ENCODE assay signal across 11 cellular contexts in genomic region chr2:108909917-108910515, GRCh38.
"Had no signal": no experiment of that assay in that cellular context is flagged by ENCODE, and none has a peak within 500 bp of the region (broad histone marks: within the 10 kb centered on the region; RNA-seq: fewer than 3 reads in every experiment).

No MANE protein-coding gene starts in this region.

- H3K36me3 Mint-ChIP-seq: activated CD4-positive, alpha-beta memory T cell treated with anti-CD3 and anti-CD28 coated beads for 36 hours; activated naive CD8-positive, alpha-beta T cell treated with anti-CD3 and anti-CD28 coated beads, Interleukin-2, amount 10 ng/mL, durations not matched to agents 7 days and 5 days; natural killer cell treated with Interleukin-12 subunit alpha and Interleukin-12 subunit beta and Interleukin-15 and Interleukin-18, amount 100 ng/mL, for 72 hours had no signal

- H3K27ac ChIP-seq: sigmoid colon had no signal

- H3K27ac Mint-ChIP-seq: activated CD4-positive, alpha-beta memory T cell treated with anti-CD3 and anti-CD28 coated beads for 36 hours; activated naive CD8-positive, alpha-beta T cell treated with anti-CD3 and anti-CD28 coated beads, Interleukin-2, amount 10 ng/mL, durations not matched to agents 7 days and 5 days; natural killer cell treated with Interleukin-12 subunit alpha and Interleukin-12 subunit beta and Interleukin-15 and Interleukin-18, amount 100 ng/mL, for 72 hours had no signal

- H3K4me1 Mint-ChIP-seq: activated naive CD8-positive, alpha-beta T cell treated with anti-CD3 and anti-CD28 coated beads, Interleukin-2, amount 10 ng/mL, durations not matched to agents 7 days and 5 days had no signal

- H3K4me3 Mint-ChIP-seq: activated CD4-positive, alpha-beta memory T cell treated with anti-CD3 and anti-CD28 coated beads for 36 hours; activated naive CD8-positive, alpha-beta T cell treated with anti-CD3 and anti-CD28 coated beads, Interleukin-2, amount 10 ng/mL, durations not matched to agents 7 days and 5 days; natural killer cell treated with Interleukin-12 subunit alpha and Interleukin-12 subunit beta and Interleukin-15 and Interleukin-18, amount 100 ng/mL, for 72 hours had no signal

- H3K27me3 Mint-ChIP-seq: activated CD4-positive, alpha-beta memory T cell treated with anti-CD3 and anti-CD28 coated beads for 36 hours; activated naive CD8-positive, alpha-beta T cell treated with anti-CD3 and anti-CD28 coated beads, Interleukin-2, amount 10 ng/mL, durations not matched to agents 7 days and 5 days had no signal

- DNase-seq: activated CD4-positive, alpha-beta memory T cell treated with anti-CD3 and anti-CD28 coated beads for 36 hours; activated CD4-positive, alpha-beta T cell treated with anti-CD3 and anti-CD28 coated beads for 1 hour; activated gamma-delta T cell; activated naive CD8-positive, alpha-beta T cell treated with anti-CD3 and anti-CD28 coated beads, Interleukin-2, amount 10 ng/mL, durations not matched to agents 7 days and 5 days; activated T-cell treated with anti-CD3 and anti-CD28 coated beads for 4 hours; anterior cingulate cortex; left colon; sigmoid colon; stimulated activated CD4-positive, alpha-beta T cell treated with anti-CD3 and anti-CD28 coated beads, Interleukin-2, amount 100 ng/mL, for 48 hours; stimulated activated naive CD4-positive, alpha-beta T cell treated with Interleukin-2 at 50 U/mL for 16 hours had no signal

- H3K9me3 Mint-ChIP-seq: activated CD4-positive, alpha-beta memory T cell treated with anti-CD3 and anti-CD28 coated beads for 36 hours; activated naive CD8-positive, alpha-beta T cell treated with anti-CD3 and anti-CD28 coated beads, Interleukin-2, amount 10 ng/mL, durations not matched to agents 7 days and 5 days; natural killer cell treated with Interleukin-12 subunit alpha and Interleukin-12 subunit beta and Interleukin-15 and Interleukin-18, amount 100 ng/mL, for 72 hours had no signal

- ATAC-seq: left colon had no signal

- H3K27me3 ChIP-seq: sigmoid colon had no signal

- H3K9me3 ChIP-seq: sigmoid colon had no signal
